In the genomic region with DNA sequence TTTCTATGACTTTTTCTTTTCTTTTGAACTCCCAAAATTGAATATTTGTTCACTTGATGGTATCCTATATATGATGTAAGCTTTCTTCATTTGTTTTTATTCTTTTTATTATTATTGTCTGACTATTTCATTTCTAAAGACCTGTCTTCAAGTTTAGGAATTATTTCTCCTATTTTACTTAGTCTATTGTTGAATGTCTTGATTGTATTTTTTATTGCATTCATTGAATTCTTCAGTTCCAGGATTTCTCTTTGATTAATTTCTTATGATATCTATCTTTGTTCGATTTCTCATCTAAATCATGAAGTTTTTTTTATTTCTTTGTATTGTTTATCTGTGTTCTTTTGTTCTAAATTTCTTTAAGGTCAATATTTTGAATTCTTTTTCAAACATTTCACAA, we compare ENCODE assay signal across 24 cellular contexts.
"Had no signal": no experiment of that assay in that cellular context is flagged by ENCODE, and none has a peak within 500 bp of the region (broad histone marks: within the 10 kb centered on the region; RNA-seq: fewer than 3 reads in every experiment).

No MANE protein-coding gene starts in this region.

- H3K27ac ChIP-seq: KMS-11, PC-9, Peyer's patch, SJCRH30 had no signal

- DNase-seq: IMR-90, MV-4-11, NCI-H1048, NCI-H1105, NCI-H1417, NCI-H1436 treated with DMSO at 0.1 percent for 48 hours, NCI-H187, NCI-H2029, NCI-H2081 treated with DMSO at 0.1 percent for 48 hours, NCI-H2171, NCI-H226, NCI-H446, NCI-H510A, NCI-H524 treated with DMSO at 0.1 percent for 48 hours, NCI-H69, NCI-H774, PC-9, Peyer's patch, SHP77 treated with DMSO at 0.1 percent for 48 hours, SJCRH30, T-helper 1 cell had no signal

- H3K4me2 ChIP-seq: KMS-11, PC-9 had no signal

- H3K9ac ChIP-seq: KMS-11 had no signal

- ATAC-seq: Right ventricle myocardium inferior, SK-N-SH treated with all-trans-retinoic acid at 6 μM for 48 hours had no signal

- H3K36me3 ChIP-seq: Peyer's patch, SJCRH30 had no signal

- H3K4me1 ChIP-seq: Peyer's patch, SJCRH30 had no signal

- H3K4me3 ChIP-seq: PC-9, Peyer's patch, SJCRH30 had no signal

- H2AFZ ChIP-seq: PC-9 had no signal

- H3K27me3 ChIP-seq: Peyer's patch, SJCRH30 had no signal
